8 cellular contexts compared by ENCODE assay signal in the genomic region with DNA sequence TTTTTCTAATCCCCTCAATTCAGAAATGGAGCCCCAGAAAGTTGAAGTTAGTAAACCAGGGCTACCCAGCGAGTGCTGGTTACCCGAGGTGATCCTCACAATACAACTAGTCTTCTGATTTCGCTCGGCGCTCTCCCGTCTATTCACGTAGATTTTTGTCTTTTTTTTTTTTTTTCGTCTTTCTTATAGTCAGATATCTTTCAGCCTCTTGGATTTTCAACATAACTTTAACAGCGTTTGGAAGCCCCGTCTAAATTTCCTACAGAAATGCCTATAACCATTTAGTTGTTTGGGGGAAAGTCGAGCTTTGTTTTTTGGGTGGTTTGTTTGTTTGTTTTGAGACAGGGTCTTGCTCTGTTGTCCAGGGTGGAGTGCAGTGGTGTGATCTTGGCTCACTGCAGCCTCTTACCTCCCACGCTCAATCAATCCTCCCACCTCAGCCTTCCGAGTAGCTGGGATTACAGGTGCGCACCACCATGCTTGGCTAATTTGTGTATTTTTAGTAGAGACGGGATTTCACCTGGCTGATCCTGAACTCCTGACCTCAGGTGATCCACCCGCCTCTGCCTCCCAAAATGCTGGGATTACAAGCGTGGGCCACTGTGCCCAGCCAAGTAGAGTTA. TPM values are rescaled to one million over a fixed set of nuclear protein-coding genes. Genes with fewer than 3 reads are reported as not detected.
A peak's percentile ranks its signal among the peaks of the same experiment; 100 is the strongest.
DNase-seq lines count a peak whose midpoint lies in the region; ATAC-seq and TF ChIP-seq lines count a peak whose summit lies in the region.

No MANE protein-coding gene starts in this region.

- no peak for TF ChIP-seq CTCF in GM20000 (IDR thresholded peaks at IDR 0.05; ENCODE audit: extremely low read depth, missing control alignments)

- H3K9me3 Mint-ChIP-seq in activated T-helper 17 cell treated with anti-CD3 and anti-CD28 coated beads, Interleukin-2, amount 50 U/mL, for 72 hours = no peaks in the 10 kb centered on the region
- H3K9me3 Mint-ChIP-seq in stimulated activated memory B cell treated with anti-CD40 and anti-IgM and Interleukin-4, amounts not matched to agents 10 μg/mL and 1 μg/mL and 100 μg/mL, for 72 hours = no peaks in the 10 kb centered on the region

- no peaks in the 10 kb centered on the region for H3K36me3 Mint-ChIP-seq in activated T-helper 17 cell treated with anti-CD3 and anti-CD28 coated beads, Interleukin-2, amount 50 U/mL, for 72 hours (ENCODE audit: low read depth)
- H3K36me3 Mint-ChIP-seq in stimulated activated memory B cell treated with anti-CD40 and anti-IgM and Interleukin-4, amounts not matched to agents 10 μg/mL and 1 μg/mL and 100 μg/mL, for 72 hours = no peaks in the 10 kb centered on the region

- peak overlapping the region; percentile 93 for H3K27ac Mint-ChIP-seq in activated T-helper 17 cell treated with anti-CD3 and anti-CD28 coated beads, Interleukin-2, amount 50 U/mL, for 72 hours
- H3K27ac Mint-ChIP-seq in stimulated activated memory B cell treated with anti-CD40 and anti-IgM and Interleukin-4, amounts not matched to agents 10 μg/mL and 1 μg/mL and 100 μg/mL, for 72 hours = peak overlapping the region; percentile 95

- no peaks in the 10 kb centered on the region for H3K9me3 ChIP-seq in iPS-18c (ENCODE audit: control insufficient read depth, insufficient read depth, low read length)

- H3K4me1 Mint-ChIP-seq in activated T-helper 17 cell treated with anti-CD3 and anti-CD28 coated beads, Interleukin-2, amount 50 U/mL, for 72 hours = peaks cover 5% of the 10 kb centered on the region
- H3K4me1 Mint-ChIP-seq in stimulated activated memory B cell treated with anti-CD40 and anti-IgM and Interleukin-4, amounts not matched to agents 10 μg/mL and 1 μg/mL and 100 μg/mL, for 72 hours = peaks cover 28% of the 10 kb centered on the region

- H3K4me3 ChIP-seq in iPS-18c (ENCODE audit: insufficient read depth, low read depth, low read length) = peak overlapping the region; percentile 83

- peak; percentile 0 for ATAC-seq in HG03159 (IDR thresholded peaks at IDR 0.05; ENCODE audit: unreplicated experiment)
- ATAC-seq in activated T-helper 17 cell treated with anti-CD3 and anti-CD28 coated beads, Interleukin-2, amount 50 U/mL, for 72 hours (replicated peaks) = no peak
- no peak for ATAC-seq in stimulated activated memory B cell treated with anti-CD40 and anti-IgM and Interleukin-4, amounts not matched to agents 10 μg/mL and 1 μg/mL and 100 μg/mL, for 72 hours
- ATAC-seq in HG03108 (IDR thresholded peaks at IDR 0.05; ENCODE audit: unreplicated experiment) = no peak
- ATAC-seq in HG03097 (IDR thresholded peaks at IDR 0.05; ENCODE audit: low FRiP score, unreplicated experiment) = no peak

- H3K4me3 Mint-ChIP-seq in activated T-helper 17 cell treated with anti-CD3 and anti-CD28 coated beads, Interleukin-2, amount 50 U/mL, for 72 hours = peak overlapping the region; percentile 86
- H3K4me3 Mint-ChIP-seq in stimulated activated memory B cell treated with anti-CD40 and anti-IgM and Interleukin-4, amounts not matched to agents 10 μg/mL and 1 μg/mL and 100 μg/mL, for 72 hours = peak overlapping the region; percentile 96

- DNase-seq in RPMI8226 (no peak), GM20000 (ENCODE audit: low spot score) (no peak)

- no peaks in the 10 kb centered on the region for H3K27me3 Mint-ChIP-seq in activated T-helper 17 cell treated with anti-CD3 and anti-CD28 coated beads, Interleukin-2, amount 50 U/mL, for 72 hours
- no peaks in the 10 kb centered on the region for H3K27me3 Mint-ChIP-seq in stimulated activated memory B cell treated with anti-CD40 and anti-IgM and Interleukin-4, amounts not matched to agents 10 μg/mL and 1 μg/mL and 100 μg/mL, for 72 hours

RNA-seq across cellular contexts. Expression of a gene that starts 0.8 kb away (rescaled TPM):
- 10 to 100 TPM; 20.0 to 22.5 TPM for total RNA-seq in activated T-helper 17 cell treated with anti-CD3 and anti-CD28 coated beads, Interleukin-2, amount 50 U/mL, for 72 hours

RNA-seq across cellular contexts. Expression of a gene that starts 10.9 kb away (rescaled TPM):
- total RNA-seq in activated T-helper 17 cell treated with anti-CD3 and anti-CD28 coated beads, Interleukin-2, amount 50 U/mL, for 72 hours = under 1 TPM; 0.54 to 0.79 TPM
